1 cellular context compared by ENCODE assay signal in genomic region chr17:81498953-81499600, GRCh38.
TF ChIP-seq lines count a peak whose summit lies in the region.

No MANE protein-coding gene starts in this region.

TF ChIP-seq in HepG2, 621 proteins besides CTCF, POLR2A, EP300 and RAD21:
- TF ChIP-seq RFX3 (CRISPR knock-in tag; IDR thresholded peaks at IDR 0.05), result no peak
- TF ChIP-seq ZNF776 (CRISPR knock-in tag; IDR thresholded peaks at IDR 0.05), result 0 out of 2 replicates have a peak, but pooled peaks have one; percentile 4
TF ChIP-seq in HepG2: peak in this region for 1.
